Comparison of ENCODE assay signal across 2 cellular contexts in genomic region chr16:54158986-54159385, GRCh38.
TF ChIP-seq lines count a peak whose summit lies in the region.

No MANE protein-coding gene starts in this region.

TF ChIP-seq in HepG2, 621 proteins besides CTCF, POLR2A, EP300 and RAD21 (continues in another document):
- TF ChIP-seq TCF7L2 (IDR thresholded peaks at IDR 0.05; ENCODE audit: low read depth, low read length) (no peak), PLSCR1 (CRISPR knock-in tag; IDR thresholded peaks at IDR 0.05; ENCODE audit: borderline replicate concordance) (no peak), ZBTB7B (CRISPR knock-in tag; IDR thresholded peaks at IDR 0.05) (0 out of 2 replicates have a peak, but pooled peaks have one; percentile 29), NFE2L1 (CRISPR knock-in tag; IDR thresholded peaks at IDR 0.05; ENCODE audit: borderline replicate concordance) (no peak), ZBED4 (CRISPR knock-in tag; IDR thresholded peaks at IDR 0.05; ENCODE audit: borderline replicate concordance) (no peak), ZFP91 (CRISPR knock-in tag; IDR thresholded peaks at IDR 0.05; ENCODE audit: borderline replicate concordance) (peak; percentile 27; the same call in 1 of the 2 replicates), ZNF407 (CRISPR knock-in tag; IDR thresholded peaks at IDR 0.05; ENCODE audit: not compliant biosample characterization) (peak; percentile 52)

TF ChIP-seq in GM12891, 5 proteins besides CTCF, POLR2A, EP300 and RAD21:
- no peak for TF ChIP-seq POU2F2 (IDR thresholded peaks at IDR 0.05; ENCODE audit: low read depth, low read length)
- TF ChIP-seq TAF1 (IDR thresholded peaks at IDR 0.05; ENCODE audit: low read depth, low read length) = no peak
- no peak for TF ChIP-seq PAX5 (IDR thresholded peaks at IDR 0.05; ENCODE audit: insufficient read depth, low read length, severe bottlenecking)
- no peak for TF ChIP-seq SPI1 (IDR thresholded peaks at IDR 0.05; ENCODE audit: low read depth, low read length)
- TF ChIP-seq POLR2AphosphoS5 (IDR thresholded peaks at IDR 0.05; ENCODE audit: low read depth, low read length) = no peak
TF ChIP-seq in GM12891: peak in this region for 0.
